8 cellular contexts compared by ENCODE assay signal in genomic region chr20:25310268-25310920, GRCh38.
A peak's percentile ranks its signal among the peaks of the same experiment; 100 is the strongest.
DNase-seq lines count a peak whose midpoint lies in the region; ATAC-seq lines count a peak whose summit lies in the region.

No MANE protein-coding gene starts in this region.

- peak overlapping the region; percentile 4 to 82 (median 68) for H3K4me3 Mint-ChIP-seq in CD8-positive, alpha-beta memory T cell

- H3K4me1 Mint-ChIP-seq in CD8-positive, alpha-beta memory T cell: peaks cover 13 to 39% (median 16%) of the 10 kb centered on the region in 3 donors

- intact Hi-C loops in posterior vena cava (cut with DNase I): no loop called here

- DNase-seq in CD8-positive, alpha-beta memory T cell: peak in 1 of 5 donors; percentile 56
- peak; percentile 79 for DNase-seq in GM19240 (ENCODE audit: insufficient read length, low spot score)
- DNase-seq in NOMO-1 treated with DMSO at 0.1 percent for 48 hours (lab: John Stamatoyannopoulos, UW; ENCODE audit: unreplicated experiment): peak; percentile 83
- peak; percentile 14 for DNase-seq in activated T-helper 9 cell treated with anti-CD3 and anti-CD28 coated beads, Interleukin-2, amount 50 U/mL, for 16 hours (ENCODE audit: low read depth)
- DNase-seq in glomerular endothelial cell (ENCODE audit: extremely low read depth, low read depth, low spot score): peak; percentile 47
- DNase-seq in posterior vena cava (ENCODE audit: low spot score): peak; percentile 81
- DNase-seq in GF-D8 (lab: John Stamatoyannopoulos, UW): no peak

- H3K36me3 ChIP-seq in CD8-positive, alpha-beta memory T cell (ENCODE audit: insufficient read depth, low read length): no peaks in the 10 kb centered on the region

- peak overlapping the region; percentile 64 for H3K27ac ChIP-seq in CD8-positive, alpha-beta memory T cell (ENCODE audit: low read depth, low read length)

- ATAC-seq in HG03354 (IDR thresholded peaks at IDR 0.05; ENCODE audit: poor library complexity, severe bottlenecking, unreplicated experiment): peak; percentile 94

- peaks cover 0 to 18% (median 8%) of the 10 kb centered on the region in 3 donors for H3K36me3 Mint-ChIP-seq in CD8-positive, alpha-beta memory T cell

- H3K9me3 ChIP-seq in CD8-positive, alpha-beta memory T cell (ENCODE audit: low read length): no peaks in the 10 kb centered on the region

- peak overlapping the region; percentile 52 for H3K4me3 ChIP-seq in CD8-positive, alpha-beta memory T cell (ENCODE audit: low read length)

- no peaks in the 10 kb centered on the region for H3K27me3 ChIP-seq in CD8-positive, alpha-beta memory T cell (ENCODE audit: insufficient read depth, low read length, poor library complexity, severe bottlenecking)

- CTCF ChIA-PET in CD8-positive, alpha-beta memory T cell (lab: Charles Lee): interaction anchor here (1.5 kb wide), 1 partner anchor 14 kb away, joined by 4 read pairs; no protein-coding TSS in a partner anchor

- peak overlapping the region; percentile 5 to 94 (median 76) for H3K27ac Mint-ChIP-seq in CD8-positive, alpha-beta memory T cell

- H3K9me3 Mint-ChIP-seq in CD8-positive, alpha-beta memory T cell: no peaks in the 10 kb centered on the region

- POLR2A ChIA-PET in CD8-positive, alpha-beta memory T cell (lab: Charles Lee): no interaction called here

- H3K4me1 ChIP-seq in CD8-positive, alpha-beta memory T cell (ENCODE audit: insufficient read depth, low read length): peaks cover 17% of the 10 kb centered on the region

- H3K27me3 Mint-ChIP-seq in CD8-positive, alpha-beta memory T cell: peaks cover 0 to 2% of the 10 kb centered on the region in 2 donors
